Comparison of ENCODE assay signal across 19 cellular contexts in the genomic region with DNA sequence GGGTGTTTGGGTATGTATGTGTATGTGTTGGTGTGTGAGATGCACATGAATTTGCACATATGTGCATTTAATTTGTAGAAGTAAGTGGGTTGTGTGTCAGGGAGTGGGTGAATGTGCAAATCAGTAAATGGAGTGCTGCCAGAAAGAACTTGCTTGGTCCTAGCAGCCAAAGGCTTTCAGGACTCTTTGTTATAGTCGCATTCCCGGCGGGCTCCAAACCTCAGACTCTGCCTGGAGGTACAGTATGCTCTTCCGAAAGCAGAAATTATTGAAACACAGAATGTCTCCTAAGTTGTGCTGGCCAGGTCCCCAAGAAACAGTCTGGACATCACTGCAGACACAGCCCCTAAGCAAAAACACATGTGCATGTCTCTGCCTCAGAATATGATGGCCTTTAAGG.
"Had no signal": no experiment of that assay in that cellular context is flagged by ENCODE, and none has a peak within 500 bp of the region (broad histone marks: within the 10 kb centered on the region; RNA-seq: fewer than 3 reads in every experiment).

No MANE protein-coding gene starts in this region.

- H3K9me3 ChIP-seq: body of pancreas, left lung, transverse colon, vagina had no signal

- H3K4me3 ChIP-seq: body of pancreas, left lung, skin epidermis, transverse colon, vagina had no signal

- H3K36me3 ChIP-seq: left lung, transverse colon, vagina had no signal

- H3K27ac ChIP-seq: body of pancreas, left lung, transverse colon, vagina had no signal

- DNase-seq: activated CD4-positive, alpha-beta memory T cell treated with anti-CD3 and anti-CD28 coated beads for 36 hours; activated effector memory CD4-positive, alpha-beta T cell treated with anti-CD3 and anti-CD28 coated beads, Interleukin-2, amount 50 U/mL, for 16 hours; activated T-cell treated with anti-CD3 and anti-CD28 coated beads, Interleukin-2, amount 50 U/mL, for 48 hours; body of pancreas; caudate nucleus; foreskin fibroblast; kidney; left lung; naive thymus-derived CD8-positive, alpha-beta T cell; occipital lobe; right cardiac atrium; stimulated activated CD4-positive, alpha-beta T cell treated with anti-CD3 and anti-CD28 coated beads, Interleukin-15, amount 100 ng/mL, for 24 hours; stimulated activated CD4-positive, alpha-beta T cell treated with anti-CD3 and anti-CD28 coated beads, Interleukin-4, amount 100 ng/mL, for 1 hour; stimulated activated naive B cell treated with anti-CD40 and anti-IgM and Interleukin-4, amounts not matched to agents 10 μg/mL and 1 μg/mL and 100 μg/mL, for 72 hours; T-cell; T-helper 9 cell; transverse colon had no signal

- H3K4me1 ChIP-seq: body of pancreas, left lung, transverse colon, vagina had no signal

- H3K27me3 ChIP-seq: body of pancreas, left lung, transverse colon, vagina had no signal
